ENCODE assay signal across 8 cellular contexts in genomic region chr16:2459647-2460390, GRCh38. TPM values are rescaled to one million over a fixed set of nuclear protein-coding genes. Genes with fewer than 3 reads are reported as not detected.
DNase-seq lines count a peak whose midpoint lies in the region; ATAC-seq, FAIRE-seq and TF ChIP-seq lines count a peak whose summit lies in the region.

TSS of gene TEDC2 (plus strand) at chr16:2460109. CDS start at chr16:2460145, 36 bp downstream.

- H3K27me3 ChIP-seq in OCI-LY1 (ENCODE audit: insufficient read depth, low read length) (no peaks in the 10 kb centered on the region), endothelial cell of umbilical vein (ENCODE audit: control insufficient read depth in 2 of 2, insufficient read depth in 2 of 2, low read length in 2 of 2) (no peaks in the 10 kb centered on the region)

- H3K9me3 ChIP-seq in OCI-LY1 (ENCODE audit: low read length) (no peaks in the 10 kb centered on the region), endothelial cell of umbilical vein (replicated peaks; ENCODE audit: control insufficient read depth, insufficient read depth, low read length) (no peaks in the 10 kb centered on the region)

- H3K4me1 ChIP-seq in OCI-LY1 (ENCODE audit: insufficient read depth, low read length, severe bottlenecking) = peaks cover 28% of the 10 kb centered on the region
- H3K4me1 ChIP-seq in endothelial cell of umbilical vein (ENCODE audit: control insufficient read depth, extremely low read depth, insufficient read depth, low read length) = peaks cover 10% of the 10 kb centered on the region

- BruUV-seq in Calu3 (replicated peaks; lab: Mats Ljungman, UMichigan) (no TSS peak), endothelial cell of umbilical vein (replicated peaks; lab: Mats Ljungman, UMichigan) (no TSS peak)

- H3K36me3 ChIP-seq in OCI-LY1 (ENCODE audit: insufficient read depth, low read length) (peaks cover 42% of the 10 kb centered on the region), endothelial cell of umbilical vein (ENCODE audit: control insufficient read depth in 2 of 2, extremely low read depth in 1 of 2, insufficient read depth in 2 of 2, low read length in 2 of 2) (peaks cover 6 to 13% of the 10 kb centered on the region in 2 experiments)

- TF ChIP-seq CTCF in Calu3 (IDR thresholded peaks at IDR 0.05; ENCODE audit: unreplicated experiment) = no peak
- no peak for TF ChIP-seq CTCF in OCI-LY1 (IDR thresholded peaks at IDR 0.05; ENCODE audit: low read length)
- TF ChIP-seq CTCF in endothelial cell of umbilical vein (IDR thresholded peaks at IDR 0.05; ENCODE audit: extremely low read depth in 1 of 2, insufficient read depth in 1 of 2, low read depth in 1 of 2, low read length in 2 of 2) = no peak

- H3K4me3 Mint-ChIP-seq in Calu3 (ENCODE audit: low read depth, unreplicated experiment) = peak within 1 kb of the TSS; percentile 93

- no peak for TF ChIP-seq POLR2A in endothelial cell of umbilical vein (IDR thresholded peaks at IDR 0.05; ENCODE audit: low read depth, low read length)

- peak within 1 kb of the TSS; percentile 68 for H3K4me3 ChIP-seq in OCI-LY1 (ENCODE audit: low read depth, low read length, poor library complexity, severe bottlenecking)
- H3K4me3 ChIP-seq in endothelial cell of umbilical vein (replicated peaks in 1 of 3; ENCODE audit: insufficient read depth in 1 of 3, low read depth in 1 of 3, low read length in 3 of 3) = peak within 1 kb of the TSS; percentile 48 to 57 (median 50)

- FAIRE-seq in endothelial cell of umbilical vein (lab: Jason Lieb, UNC) = peak; percentile 96

- H3K27ac ChIP-seq in OCI-LY1 (ENCODE audit: low read depth, low read length, poor library complexity, severe bottlenecking) = peak within 1 kb of the TSS; percentile 38
- no peak within 1 kb of the TSS for H3K27ac ChIP-seq in endothelial cell of umbilical vein (ENCODE audit: insufficient read depth, low read depth, low read length)

- no peaks in the 10 kb centered on the region for H3K9me3 Mint-ChIP-seq in Calu3 (ENCODE audit: low read depth, unreplicated experiment)

- peak; percentile 99 for DNase-seq in Calu3
- peak; percentile 98 for DNase-seq in HuH-7 (ENCODE audit: low spot score)
- DNase-seq in activated CD8-positive, alpha-beta memory T cell treated with anti-CD3 and anti-CD28 coated beads, Interleukin-2, amount 50 U/mL, for 24 hours (ENCODE audit: extremely low read depth) = peak; percentile 95
- DNase-seq in endothelial cell of umbilical vein (ENCODE audit: low read depth, low spot score) = peak; percentile 97
- peak; percentile 89 for DNase-seq in middle frontal gyrus (ENCODE audit: extremely low spot score, low spot score)
- DNase-seq in stimulated activated CD8-positive, alpha-beta memory T cell treated with anti-CD3 and anti-CD28 coated beads, Interleukin-2, amount 100 ng/mL, for 1 hour (ENCODE audit: low read depth in 2 of 2) = peak; percentile 90 to 96

- H3K36me3 Mint-ChIP-seq in Calu3 (ENCODE audit: insufficient read depth, unreplicated experiment) = peaks cover 58% of the 10 kb centered on the region

- peak; percentile 85 for ATAC-seq in GM21447 (IDR thresholded peaks at IDR 0.05; ENCODE audit: unreplicated experiment)

- dilution Hi-C loops in endothelial cell of umbilical vein (cut with MboI; ENCODE audit: extremely low pct_ligation_motif_present, low sequenced_read_pairs) = no loop called here

- POLR2A ChIA-PET in endothelial cell of umbilical vein (lab: Charles Lee) = interaction anchor here (0.7 kb wide), 1 partner anchor 31 kb away, joined by 6 read pairs; the partner anchor contains the start of gene CCNF

- H4K20me1 ChIP-seq in OCI-LY1 (ENCODE audit: insufficient read depth, low read length) (no peaks in the 10 kb centered on the region), endothelial cell of umbilical vein (replicated peaks; ENCODE audit: control insufficient read depth, extremely low read depth, insufficient read depth, low read length) (no peaks in the 10 kb centered on the region)

- peak within 1 kb of the TSS; percentile 66 for H3K27ac Mint-ChIP-seq in Calu3 (ENCODE audit: unreplicated experiment)

- intact Hi-C loops in Calu3 (cut with micrococcal nuclease; ENCODE audit: unreplicated experiment) = no loop called here
- intact Hi-C loops in endothelial cell of umbilical vein (cut with micrococcal nuclease) = loop anchor here (1.0 kb wide), 3 partner anchors 14 to 237 kb away; partner anchors contain the start of genes CCNF and E4F1

- 0 out of 2 replicates have a peak, but pooled peaks cover 4% of the 10 kb centered on the region for H3F3A ChIP-seq in OCI-LY1 (ENCODE audit: insufficient read depth, low read length)

- H2AFZ ChIP-seq in OCI-LY1 (ENCODE audit: low read length) (no peak within 1 kb of the TSS), endothelial cell of umbilical vein (ENCODE audit: low read depth, low read length) (peak within 1 kb of the TSS; percentile 72)

- H3K27me3 Mint-ChIP-seq in Calu3 (ENCODE audit: unreplicated experiment) = no peaks in the 10 kb centered on the region

- H3K4me1 Mint-ChIP-seq in Calu3 (ENCODE audit: low read depth, unreplicated experiment) = peaks cover 21% of the 10 kb centered on the region

- H3K4me2 ChIP-seq in OCI-LY1 (ENCODE audit: low read length) (peak within 1 kb of the TSS; percentile 95), endothelial cell of umbilical vein (ENCODE audit: insufficient read depth, low read length) (peak within 1 kb of the TSS; percentile 80)

- H3K79me2 ChIP-seq in OCI-LY1 (ENCODE audit: insufficient read depth, low read length) = no peaks in the 10 kb centered on the region
- no peaks in the 10 kb centered on the region for H3K79me2 ChIP-seq in endothelial cell of umbilical vein (ENCODE audit: control insufficient read depth, insufficient read depth, low read length)

- H3K9ac ChIP-seq in OCI-LY1 (ENCODE audit: low read length) = peak within 1 kb of the TSS; percentile 75
- peak within 1 kb of the TSS; percentile 52 for H3K9ac ChIP-seq in endothelial cell of umbilical vein (replicated peaks; ENCODE audit: extremely low read depth, insufficient read depth, low read length)

- CTCF ChIA-PET in Calu3 (lab: Charles Lee) (interaction anchor here (0.5 to 1.5 kb wide), 4 partner anchors 8 to 139 kb away, joined by 3 to 7 read pairs (median 4); no protein-coding TSS in a partner anchor), endothelial cell of umbilical vein (lab: Charles Lee) (interaction anchor here (1.1 to 1.6 kb wide), 4 partner anchors 9 to 41 kb away, joined by 4 to 8 read pairs (median 6); partner anchors contain the start of gene TBC1D24)

- no peaks in the 10 kb centered on the region for H3K9me2 ChIP-seq in OCI-LY1 (ENCODE audit: low read depth, low read length)

- no peaks in the 10 kb centered on the region for H3K9me1 ChIP-seq in endothelial cell of umbilical vein (replicated peaks; ENCODE audit: control insufficient read depth, extremely low read depth, insufficient read depth, low read length)

TF ChIP-seq in endothelial cell of umbilical vein, 7 proteins besides CTCF, POLR2A, EP300 and RAD21:
- TF ChIP-seq POLR2AphosphoS5 (IDR thresholded peaks at IDR 0.05; ENCODE audit: insufficient read depth, low read depth, low read length) (no peak), MAX (IDR thresholded peaks at IDR 0.05; ENCODE audit: insufficient read depth, insufficient read length) (peak; percentile 58)
TF ChIP-seq in endothelial cell of umbilical vein: peak in this region for 1.

RNA-seq across cellular contexts. Expression of gene TEDC2, which starts in this region (rescaled TPM):
- total RNA-seq in Calu3 (2022) (28.2 and 30.5 TPM in 2 replicates), endothelial cell of umbilical vein (12.7 and 15.2 TPM in 2 replicates)
- polyA plus RNA-seq in endothelial cell of umbilical vein = 7.6 and 8.8 TPM in 2 replicates
- 6.1 and 7.6 TPM in 2 replicates for polyA plus RNA-seq in endothelial cell of umbilical vein (2011; cell fraction: cytosol; rRNA removed)
- 19.6 and 23.0 TPM in 2 replicates for polyA plus RNA-seq in endothelial cell of umbilical vein (2011; cell fraction: nucleus; rRNA removed)
- 3.7 and 5.1 TPM in 2 replicates for polyA plus RNA-seq in endothelial cell of umbilical vein (2012)
- polyA minus RNA-seq in endothelial cell of umbilical vein = 2.0 and 2.8 TPM in 2 replicates
- polyA minus RNA-seq in endothelial cell of umbilical vein (2011; cell fraction: cytosol; rRNA and poly(A)+ RNA removed) = 7.6 TPM
- 3.3 and 4.5 TPM in 2 replicates for polyA minus RNA-seq in endothelial cell of umbilical vein (2011; cell fraction: nucleus; rRNA and poly(A)+ RNA removed)
